In the genomic region with DNA sequence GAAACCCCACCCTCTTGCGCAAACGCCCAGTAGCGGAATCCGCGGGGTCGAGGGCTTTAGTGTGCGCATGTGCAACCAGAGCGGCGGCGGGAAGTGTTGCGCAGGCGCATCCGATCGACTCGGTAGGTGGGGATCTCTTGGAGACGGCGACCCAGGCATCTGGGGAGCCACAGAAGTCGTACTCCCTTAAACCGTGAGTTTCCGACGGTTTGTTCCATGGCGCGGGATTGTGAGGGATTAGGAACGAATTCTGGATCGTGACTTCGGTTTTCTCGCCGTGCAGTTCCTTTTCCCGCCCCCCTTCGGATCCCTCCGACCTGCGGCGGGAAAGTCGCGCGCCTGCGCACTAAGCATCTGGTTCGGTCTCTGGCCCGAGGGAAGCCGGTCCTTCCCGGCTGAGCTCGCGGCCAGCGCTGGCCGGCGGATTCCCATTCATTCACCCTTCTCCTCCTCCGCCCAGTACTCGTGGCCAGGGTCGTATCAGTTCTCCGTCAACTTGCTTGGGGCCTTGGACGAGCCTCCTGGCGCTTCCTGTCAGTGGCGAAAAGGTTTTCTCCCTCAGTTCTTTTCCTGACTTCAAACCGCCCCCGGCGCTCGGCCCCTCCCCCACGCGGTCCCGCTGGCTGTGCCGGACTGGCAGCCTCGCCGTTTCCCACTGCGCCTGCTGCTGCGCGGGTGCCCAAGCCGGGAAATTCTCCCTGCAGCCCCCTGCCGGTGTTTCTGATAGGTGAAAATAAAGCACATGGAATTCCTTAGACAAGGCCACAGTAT, we compare ENCODE assay signal across 1 cellular context.
TF ChIP-seq lines count a peak whose summit lies in the region.

A gene (plus strand): TSS at position 96 of the 771 bp plus-strand sequence. CDS start 866 bp downstream, outside the sequence.

TF ChIP-seq in K562, 482 proteins besides CTCF, POLR2A, EP300 and RAD21 (continued from another document and continues in another):
- TF ChIP-seq, protein P1, sequence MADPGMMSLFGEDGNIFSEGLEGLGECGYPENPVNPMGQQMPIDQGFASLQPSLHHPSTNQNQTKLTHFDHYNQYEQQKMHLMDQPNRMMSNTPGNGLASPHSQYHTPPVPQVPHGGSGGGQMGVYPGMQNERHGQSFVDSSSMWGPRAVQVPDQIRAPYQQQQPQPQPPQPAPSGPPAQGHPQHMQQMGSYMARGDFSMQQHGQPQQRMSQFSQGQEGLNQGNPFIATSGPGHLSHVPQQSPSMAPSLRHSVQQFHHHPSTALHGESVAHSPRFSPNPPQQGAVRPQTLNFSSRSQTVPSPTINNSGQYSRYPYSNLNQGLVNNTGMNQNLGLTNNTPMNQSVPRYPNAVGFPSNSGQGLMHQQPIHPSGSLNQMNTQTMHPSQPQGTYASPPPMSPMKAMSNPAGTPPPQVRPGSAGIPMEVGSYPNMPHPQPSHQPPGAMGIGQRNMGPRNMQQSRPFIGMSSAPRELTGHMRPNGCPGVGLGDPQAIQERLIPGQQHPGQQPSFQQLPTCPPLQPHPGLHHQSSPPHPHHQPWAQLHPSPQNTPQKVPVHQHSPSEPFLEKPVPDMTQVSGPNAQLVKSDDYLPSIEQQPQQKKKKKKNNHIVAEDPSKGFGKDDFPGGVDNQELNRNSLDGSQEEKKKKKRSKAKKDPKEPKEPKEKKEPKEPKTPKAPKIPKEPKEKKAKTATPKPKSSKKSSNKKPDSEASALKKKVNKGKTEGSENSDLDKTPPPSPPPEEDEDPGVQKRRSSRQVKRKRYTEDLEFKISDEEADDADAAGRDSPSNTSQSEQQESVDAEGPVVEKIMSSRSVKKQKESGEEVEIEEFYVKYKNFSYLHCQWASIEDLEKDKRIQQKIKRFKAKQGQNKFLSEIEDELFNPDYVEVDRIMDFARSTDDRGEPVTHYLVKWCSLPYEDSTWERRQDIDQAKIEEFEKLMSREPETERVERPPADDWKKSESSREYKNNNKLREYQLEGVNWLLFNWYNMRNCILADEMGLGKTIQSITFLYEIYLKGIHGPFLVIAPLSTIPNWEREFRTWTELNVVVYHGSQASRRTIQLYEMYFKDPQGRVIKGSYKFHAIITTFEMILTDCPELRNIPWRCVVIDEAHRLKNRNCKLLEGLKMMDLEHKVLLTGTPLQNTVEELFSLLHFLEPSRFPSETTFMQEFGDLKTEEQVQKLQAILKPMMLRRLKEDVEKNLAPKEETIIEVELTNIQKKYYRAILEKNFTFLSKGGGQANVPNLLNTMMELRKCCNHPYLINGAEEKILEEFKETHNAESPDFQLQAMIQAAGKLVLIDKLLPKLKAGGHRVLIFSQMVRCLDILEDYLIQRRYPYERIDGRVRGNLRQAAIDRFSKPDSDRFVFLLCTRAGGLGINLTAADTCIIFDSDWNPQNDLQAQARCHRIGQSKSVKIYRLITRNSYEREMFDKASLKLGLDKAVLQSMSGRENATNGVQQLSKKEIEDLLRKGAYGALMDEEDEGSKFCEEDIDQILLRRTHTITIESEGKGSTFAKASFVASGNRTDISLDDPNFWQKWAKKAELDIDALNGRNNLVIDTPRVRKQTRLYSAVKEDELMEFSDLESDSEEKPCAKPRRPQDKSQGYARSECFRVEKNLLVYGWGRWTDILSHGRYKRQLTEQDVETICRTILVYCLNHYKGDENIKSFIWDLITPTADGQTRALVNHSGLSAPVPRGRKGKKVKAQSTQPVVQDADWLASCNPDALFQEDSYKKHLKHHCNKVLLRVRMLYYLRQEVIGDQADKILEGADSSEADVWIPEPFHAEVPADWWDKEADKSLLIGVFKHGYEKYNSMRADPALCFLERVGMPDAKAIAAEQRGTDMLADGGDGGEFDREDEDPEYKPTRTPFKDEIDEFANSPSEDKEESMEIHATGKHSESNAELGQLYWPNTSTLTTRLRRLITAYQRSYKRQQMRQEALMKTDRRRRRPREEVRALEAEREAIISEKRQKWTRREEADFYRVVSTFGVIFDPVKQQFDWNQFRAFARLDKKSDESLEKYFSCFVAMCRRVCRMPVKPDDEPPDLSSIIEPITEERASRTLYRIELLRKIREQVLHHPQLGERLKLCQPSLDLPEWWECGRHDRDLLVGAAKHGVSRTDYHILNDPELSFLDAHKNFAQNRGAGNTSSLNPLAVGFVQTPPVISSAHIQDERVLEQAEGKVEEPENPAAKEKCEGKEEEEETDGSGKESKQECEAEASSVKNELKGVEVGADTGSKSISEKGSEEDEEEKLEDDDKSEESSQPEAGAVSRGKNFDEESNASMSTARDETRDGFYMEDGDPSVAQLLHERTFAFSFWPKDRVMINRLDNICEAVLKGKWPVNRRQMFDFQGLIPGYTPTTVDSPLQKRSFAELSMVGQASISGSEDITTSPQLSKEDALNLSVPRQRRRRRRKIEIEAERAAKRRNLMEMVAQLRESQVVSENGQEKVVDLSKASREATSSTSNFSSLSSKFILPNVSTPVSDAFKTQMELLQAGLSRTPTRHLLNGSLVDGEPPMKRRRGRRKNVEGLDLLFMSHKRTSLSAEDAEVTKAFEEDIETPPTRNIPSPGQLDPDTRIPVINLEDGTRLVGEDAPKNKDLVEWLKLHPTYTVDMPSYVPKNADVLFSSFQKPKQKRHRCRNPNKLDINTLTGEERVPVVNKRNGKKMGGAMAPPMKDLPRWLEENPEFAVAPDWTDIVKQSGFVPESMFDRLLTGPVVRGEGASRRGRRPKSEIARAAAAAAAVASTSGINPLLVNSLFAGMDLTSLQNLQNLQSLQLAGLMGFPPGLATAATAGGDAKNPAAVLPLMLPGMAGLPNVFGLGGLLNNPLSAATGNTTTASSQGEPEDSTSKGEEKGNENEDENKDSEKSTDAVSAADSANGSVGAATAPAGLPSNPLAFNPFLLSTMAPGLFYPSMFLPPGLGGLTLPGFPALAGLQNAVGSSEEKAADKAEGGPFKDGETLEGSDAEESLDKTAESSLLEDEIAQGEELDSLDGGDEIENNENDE (IDR thresholded peaks at IDR 0.05; ENCODE audit: low read depth, low read length): no peak
- peak; percentile 34; the same call in 1 of the 2 replicates for TF ChIP-seq KLF13 (tag; IDR thresholded peaks at IDR 0.05; ENCODE audit: borderline replicate concordance, low read depth)
- TF ChIP-seq PURB (CRISPR knock-in tag; IDR thresholded peaks at IDR 0.05; ENCODE audit: low read depth): no peak
- TF ChIP-seq, protein P2, sequence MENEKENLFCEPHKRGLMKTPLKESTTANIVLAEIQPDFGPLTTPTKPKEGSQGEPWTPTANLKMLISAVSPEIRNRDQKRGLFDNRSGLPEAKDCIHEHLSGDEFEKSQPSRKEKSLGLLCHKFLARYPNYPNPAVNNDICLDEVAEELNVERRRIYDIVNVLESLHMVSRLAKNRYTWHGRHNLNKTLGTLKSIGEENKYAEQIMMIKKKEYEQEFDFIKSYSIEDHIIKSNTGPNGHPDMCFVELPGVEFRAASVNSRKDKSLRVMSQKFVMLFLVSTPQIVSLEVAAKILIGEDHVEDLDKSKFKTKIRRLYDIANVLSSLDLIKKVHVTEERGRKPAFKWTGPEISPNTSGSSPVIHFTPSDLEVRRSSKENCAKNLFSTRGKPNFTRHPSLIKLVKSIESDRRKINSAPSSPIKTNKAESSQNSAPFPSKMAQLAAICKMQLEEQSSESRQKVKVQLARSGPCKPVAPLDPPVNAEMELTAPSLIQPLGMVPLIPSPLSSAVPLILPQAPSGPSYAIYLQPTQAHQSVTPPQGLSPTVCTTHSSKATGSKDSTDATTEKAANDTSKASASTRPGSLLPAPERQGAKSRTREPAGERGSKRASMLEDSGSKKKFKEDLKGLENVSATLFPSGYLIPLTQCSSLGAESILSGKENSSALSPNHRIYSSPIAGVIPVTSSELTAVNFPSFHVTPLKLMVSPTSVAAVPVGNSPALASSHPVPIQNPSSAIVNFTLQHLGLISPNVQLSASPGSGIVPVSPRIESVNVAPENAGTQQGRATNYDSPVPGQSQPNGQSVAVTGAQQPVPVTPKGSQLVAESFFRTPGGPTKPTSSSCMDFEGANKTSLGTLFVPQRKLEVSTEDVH (IDR thresholded peaks at IDR 0.05; ENCODE audit: low read depth, partially characterized antibody): peak; percentile 90
- TF ChIP-seq LCOR (CRISPR knock-in tag; IDR thresholded peaks at IDR 0.05): peak; percentile 61
- no peak for TF ChIP-seq ZNF77 (CRISPR knock-in tag; IDR thresholded peaks at IDR 0.05)
- peak; percentile 10; the same call in 1 of the 2 replicates for TF ChIP-seq ARID1B (IDR thresholded peaks at IDR 0.05)
- TF ChIP-seq SMARCE1 (IDR thresholded peaks at IDR 0.05): peak; percentile 37; the same call in 1 of the 2 replicates
- TF ChIP-seq ZNF830 (CRISPR knock-in tag; IDR thresholded peaks at IDR 0.05): no peak
- TF ChIP-seq MED1 (CRISPR knock-in tag; IDR thresholded peaks at IDR 0.05; ENCODE audit: borderline replicate concordance): no peak
- TF ChIP-seq CXXC5 (CRISPR knock-in tag; IDR thresholded peaks at IDR 0.05): peak; percentile 70
- TF ChIP-seq HNRNPK (IDR thresholded peaks at IDR 0.05; ENCODE audit: low read depth, low read length, poor library complexity, severe bottlenecking): no peak
- TF ChIP-seq NR2C2 (CRISPR knock-in tag; IDR thresholded peaks at IDR 0.05): peak; percentile 52; the same call in 1 of the 2 replicates
- TF ChIP-seq NR2C2 (tag; IDR thresholded peaks at IDR 0.05): peak; percentile 57
- TF ChIP-seq TSC22D4 (tag; IDR thresholded peaks at IDR 0.05): no peak
- TF ChIP-seq, protein P3, sequence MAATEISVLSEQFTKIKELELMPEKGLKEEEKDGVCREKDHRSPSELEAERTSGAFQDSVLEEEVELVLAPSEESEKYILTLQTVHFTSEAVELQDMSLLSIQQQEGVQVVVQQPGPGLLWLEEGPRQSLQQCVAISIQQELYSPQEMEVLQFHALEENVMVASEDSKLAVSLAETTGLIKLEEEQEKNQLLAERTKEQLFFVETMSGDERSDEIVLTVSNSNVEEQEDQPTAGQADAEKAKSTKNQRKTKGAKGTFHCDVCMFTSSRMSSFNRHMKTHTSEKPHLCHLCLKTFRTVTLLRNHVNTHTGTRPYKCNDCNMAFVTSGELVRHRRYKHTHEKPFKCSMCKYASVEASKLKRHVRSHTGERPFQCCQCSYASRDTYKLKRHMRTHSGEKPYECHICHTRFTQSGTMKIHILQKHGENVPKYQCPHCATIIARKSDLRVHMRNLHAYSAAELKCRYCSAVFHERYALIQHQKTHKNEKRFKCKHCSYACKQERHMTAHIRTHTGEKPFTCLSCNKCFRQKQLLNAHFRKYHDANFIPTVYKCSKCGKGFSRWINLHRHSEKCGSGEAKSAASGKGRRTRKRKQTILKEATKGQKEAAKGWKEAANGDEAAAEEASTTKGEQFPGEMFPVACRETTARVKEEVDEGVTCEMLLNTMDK (IDR thresholded peaks at IDR 0.05; ENCODE audit: borderline replicate concordance, insufficient read depth, low read depth, low read length, poor library complexity, severe bottlenecking): no peak
- peak; percentile 13; the same call in 1 of the 2 replicates for TF ChIP-seq ELF2 (CRISPR knock-in tag; IDR thresholded peaks at IDR 0.05)
- no peak for TF ChIP-seq ZNF764 (CRISPR knock-in tag; IDR thresholded peaks at IDR 0.05; ENCODE audit: low read depth)
- TF ChIP-seq ZNF3 (CRISPR knock-in tag; IDR thresholded peaks at IDR 0.05): no peak
- TF ChIP-seq ARHGAP35 (IDR thresholded peaks at IDR 0.05; ENCODE audit: partially characterized antibody): no peak
- TF ChIP-seq, protein P4, sequence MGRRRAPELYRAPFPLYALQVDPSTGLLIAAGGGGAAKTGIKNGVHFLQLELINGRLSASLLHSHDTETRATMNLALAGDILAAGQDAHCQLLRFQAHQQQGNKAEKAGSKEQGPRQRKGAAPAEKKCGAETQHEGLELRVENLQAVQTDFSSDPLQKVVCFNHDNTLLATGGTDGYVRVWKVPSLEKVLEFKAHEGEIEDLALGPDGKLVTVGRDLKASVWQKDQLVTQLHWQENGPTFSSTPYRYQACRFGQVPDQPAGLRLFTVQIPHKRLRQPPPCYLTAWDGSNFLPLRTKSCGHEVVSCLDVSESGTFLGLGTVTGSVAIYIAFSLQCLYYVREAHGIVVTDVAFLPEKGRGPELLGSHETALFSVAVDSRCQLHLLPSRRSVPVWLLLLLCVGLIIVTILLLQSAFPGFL (CRISPR knock-in tag; IDR thresholded peaks at IDR 0.05): peak; percentile 88; the same call in 1 of the 2 replicates
- TF ChIP-seq ESRRB (CRISPR knock-in tag; IDR thresholded peaks at IDR 0.05; ENCODE audit: borderline replicate concordance): no peak
- TF ChIP-seq ZBTB7A (IDR thresholded peaks at IDR 0.05; ENCODE audit: borderline replicate concordance, control insufficient read depth, low read depth, low read length): peak; percentile 85
- TF ChIP-seq TCF7L2 (IDR thresholded peaks at IDR 0.05; ENCODE audit: low read depth, low read length): no peak
- no peak for TF ChIP-seq STAT5A (IDR thresholded peaks at IDR 0.05; ENCODE audit: borderline replicate concordance, low read length)
- peak; percentile 100 for TF ChIP-seq CEBPB (tag; IDR thresholded peaks at IDR 0.05)
- TF ChIP-seq RFX7 (CRISPR knock-in tag; IDR thresholded peaks at IDR 0.05): no peak
- no peak for TF ChIP-seq GTF2F1 (IDR thresholded peaks at IDR 0.05; ENCODE audit: low read depth, low read length)
- no peak for TF ChIP-seq POLR2AphosphoS2 (IDR thresholded peaks at IDR 0.05; ENCODE audit: low read length)
- TF ChIP-seq, protein P5, sequence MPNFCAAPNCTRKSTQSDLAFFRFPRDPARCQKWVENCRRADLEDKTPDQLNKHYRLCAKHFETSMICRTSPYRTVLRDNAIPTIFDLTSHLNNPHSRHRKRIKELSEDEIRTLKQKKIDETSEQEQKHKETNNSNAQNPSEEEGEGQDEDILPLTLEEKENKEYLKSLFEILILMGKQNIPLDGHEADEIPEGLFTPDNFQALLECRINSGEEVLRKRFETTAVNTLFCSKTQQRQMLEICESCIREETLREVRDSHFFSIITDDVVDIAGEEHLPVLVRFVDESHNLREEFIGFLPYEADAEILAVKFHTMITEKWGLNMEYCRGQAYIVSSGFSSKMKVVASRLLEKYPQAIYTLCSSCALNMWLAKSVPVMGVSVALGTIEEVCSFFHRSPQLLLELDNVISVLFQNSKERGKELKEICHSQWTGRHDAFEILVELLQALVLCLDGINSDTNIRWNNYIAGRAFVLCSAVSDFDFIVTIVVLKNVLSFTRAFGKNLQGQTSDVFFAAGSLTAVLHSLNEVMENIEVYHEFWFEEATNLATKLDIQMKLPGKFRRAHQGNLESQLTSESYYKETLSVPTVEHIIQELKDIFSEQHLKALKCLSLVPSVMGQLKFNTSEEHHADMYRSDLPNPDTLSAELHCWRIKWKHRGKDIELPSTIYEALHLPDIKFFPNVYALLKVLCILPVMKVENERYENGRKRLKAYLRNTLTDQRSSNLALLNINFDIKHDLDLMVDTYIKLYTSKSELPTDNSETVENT (CRISPR knock-in tag; IDR thresholded peaks at IDR 0.05): peak; percentile 67; the same call in 1 of the 2 replicates
- TF ChIP-seq, protein P6, sequence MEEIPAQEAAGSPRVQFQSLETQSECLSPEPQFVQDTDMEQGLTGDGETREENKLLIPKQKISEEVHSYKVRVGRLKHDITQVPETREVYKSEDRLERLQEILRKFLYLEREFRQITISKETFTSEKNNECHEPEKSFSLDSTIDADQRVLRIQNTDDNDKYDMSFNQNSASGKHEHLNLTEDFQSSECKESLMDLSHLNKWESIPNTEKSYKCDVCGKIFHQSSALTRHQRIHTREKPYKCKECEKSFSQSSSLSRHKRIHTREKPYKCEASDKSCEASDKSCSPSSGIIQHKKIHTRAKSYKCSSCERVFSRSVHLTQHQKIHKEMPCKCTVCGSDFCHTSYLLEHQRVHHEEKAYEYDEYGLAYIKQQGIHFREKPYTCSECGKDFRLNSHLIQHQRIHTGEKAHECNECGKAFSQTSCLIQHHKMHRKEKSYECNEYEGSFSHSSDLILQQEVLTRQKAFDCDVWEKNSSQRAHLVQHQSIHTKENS (CRISPR knock-in tag; IDR thresholded peaks at IDR 0.05): no peak
- no peak for TF ChIP-seq OTX1 (CRISPR knock-in tag; IDR thresholded peaks at IDR 0.05)
- peak; percentile 60; the same call in 1 of the 2 replicates for TF ChIP-seq CTBP1 (IDR thresholded peaks at IDR 0.05; ENCODE audit: borderline replicate concordance)
- no peak; the same call in 1 of the 2 replicates for TF ChIP-seq ZNF24 (IDR thresholded peaks at IDR 0.05)
- no peak for TF ChIP-seq HOXB6 (CRISPR knock-in tag; IDR thresholded peaks at IDR 0.05; ENCODE audit: borderline replicate concordance)
- TF ChIP-seq TOE1 (IDR thresholded peaks at IDR 0.05; ENCODE audit: borderline replicate concordance): peak; percentile 40; the same call in 1 of the 2 replicates
- peak; percentile 77; the same call in 1 of the 2 replicates for TF ChIP-seq TOE1 (CRISPR knock-in tag; IDR thresholded peaks at IDR 0.05; ENCODE audit: borderline replicate concordance, low read depth)
